24 cellular contexts compared by ENCODE assay signal in the genomic region with DNA sequence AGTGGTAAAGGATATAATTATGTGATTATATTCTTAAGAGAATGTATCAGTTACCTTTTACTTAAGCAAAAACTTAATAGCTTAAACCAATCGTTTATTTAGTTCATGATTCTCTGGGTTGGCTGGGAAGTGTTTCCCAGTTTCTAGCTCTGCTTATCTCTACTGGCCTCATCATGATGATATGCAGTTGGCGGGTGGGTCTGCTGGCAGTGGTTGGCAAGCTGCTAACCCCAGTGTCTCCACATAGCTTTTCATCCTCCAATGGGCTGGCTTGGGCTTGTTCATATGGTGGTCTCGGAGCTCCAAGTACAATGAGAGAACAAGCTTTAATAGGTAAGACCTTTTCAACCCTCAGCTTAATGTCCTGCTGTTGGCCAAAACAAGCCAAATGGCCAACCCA.
"Had no signal": no experiment of that assay in that cellular context is flagged by ENCODE, and none has a peak within 500 bp of the region (broad histone marks: within the 10 kb centered on the region; RNA-seq: fewer than 3 reads in every experiment).

No MANE protein-coding gene starts in this region.

- ATAC-seq: lower lobe of right lung; natural killer cell; psoas muscle; sciatic nerve; stimulated activated memory B cell treated with anti-CD40 and anti-IgM and Interleukin-4, amounts not matched to agents 10 μg/mL and 1 μg/mL and 100 μg/mL, for 72 hours; stimulated activated naive CD8-positive, alpha-beta T cell treated with anti-CD3 and anti-CD28 coated beads, Interleukin-15, amount 100 ng/mL, for 72 hours had no signal

- H3K27me3 ChIP-seq: neural progenitor cell, tibial nerve had no signal

- H3K36me3 ChIP-seq: neural progenitor cell, neutrophil, spleen had no signal

- H2AFZ ChIP-seq: neural progenitor cell, parathyroid adenoma had no signal

- DNase-seq: hypothalamus; immature natural killer cell; kidney; lower lobe of right lung; mammary epithelial cell; mesenchymal stem cell; naive B cell; natural killer cell; nephron progenitor cell; occipital lobe; psoas muscle; small intestine; spleen; stimulated activated CD4-positive, alpha-beta T cell treated with anti-CD3 and anti-CD28 coated beads, Interleukin-4, amount 100 ng/mL, for 4 hours; stimulated activated CD8-positive, alpha-beta memory T cell treated with anti-CD3 and anti-CD28 coated beads, Interleukin-4, amount 100 ng/mL, for 48 hours; stimulated activated naive CD4-positive, alpha-beta T cell treated with Interleukin-2 at 50 U/mL for 16 hours; stimulated activated naive CD8-positive, alpha-beta T cell treated with anti-CD3 and anti-CD28 coated beads, Interleukin-15, amount 100 ng/mL, for 72 hours; substantia nigra had no signal

- H3K4me3 ChIP-seq: lower lobe of right lung, neural progenitor cell, psoas muscle, spleen, tibial nerve had no signal

- H3K27ac ChIP-seq: lower lobe of right lung, neural progenitor cell, neutrophil, parathyroid adenoma, psoas muscle, spleen, tibial nerve had no signal

- H3K4me2 ChIP-seq: neural progenitor cell had no signal

- H3K4me1 ChIP-seq: lower lobe of right lung, neural progenitor cell, parathyroid adenoma, psoas muscle, spleen had no signal

- H3K9ac ChIP-seq: neural progenitor cell, parathyroid adenoma had no signal

- H3K9me3 ChIP-seq: lower lobe of right lung, neutrophil, psoas muscle, spleen, tibial nerve had no signal
